21 cellular contexts compared by ENCODE assay signal in genomic region chr12:11672833-11673232, GRCh38. TPM values are rescaled to one million over a fixed set of nuclear protein-coding genes. Genes with fewer than 3 reads are reported as not detected.
A peak's percentile ranks its signal among the peaks of the same experiment; 100 is the strongest.
DNase-seq lines count a peak whose midpoint lies in the region; ATAC-seq, FAIRE-seq and TF ChIP-seq lines count a peak whose summit lies in the region.
"Had no signal": no experiment of that assay in that cellular context is flagged by ENCODE, and none has a peak within 500 bp of the region (broad histone marks: within the 10 kb centered on the region; RNA-seq: fewer than 3 reads in every experiment).

No MANE protein-coding gene starts in this region.

- TF ChIP-seq EP300 in HepG2 (IDR thresholded peaks at IDR 0.05; ENCODE audit: low read depth in 2 of 2, low read length in 2 of 2), result no peak
- no peak for TF ChIP-seq EP300 in HepG2 (CRISPR knock-in tag; IDR thresholded peaks at IDR 0.05; ENCODE audit: borderline replicate concordance)

- H2AFZ ChIP-seq in HepG2 (ENCODE audit: low read length), result no peak overlapping the region

- no peak overlapping the region for H3K4me2 ChIP-seq in HepG2 (ENCODE audit: low read depth, low read length)

- H3K9ac ChIP-seq in liver (ENCODE audit: low read depth in 1 of 2, low read length in 2 of 2) (no peak overlapping the region), HepG2 (ENCODE audit: insufficient read depth, low read depth, low read length) (no peak overlapping the region), rectal smooth muscle tissue (ENCODE audit: low read length) (no peak overlapping the region), colonic mucosa (ENCODE audit: low read depth in 2 of 2, low read length in 2 of 2) (no peak overlapping the region)

- peaks cover 0 to 2% (median 0%) of the 10 kb centered on the region in 4 donors for H3K36me3 ChIP-seq in liver (ENCODE audit: control insufficient read depth in 4 of 4, insufficient read depth in 3 of 4, low read depth in 1 of 4, low read length in 3 of 4)
- H3K36me3 ChIP-seq in HepG2 (replicated peaks in 1 of 2; ENCODE audit: control insufficient read depth in 1 of 2, insufficient read depth in 2 of 2, low read length in 2 of 2), result no peaks in the 10 kb centered on the region
- H3K36me3 ChIP-seq in heart left ventricle, result peaks cover 0 to 6% (median 0%) of the 10 kb centered on the region in 9 donors
- H3K36me3 ChIP-seq in rectal smooth muscle tissue (ENCODE audit: control insufficient read depth, insufficient read depth, low read length), result peaks cover 2% of the 10 kb centered on the region
- H3K36me3 ChIP-seq in colonic mucosa, result no peaks in the 10 kb centered on the region
- no peaks in the 10 kb centered on the region for H3K36me3 ChIP-seq in WERI-Rb-1

- whole genome bisulfite sequencing in liver, result 67% methylated on average over 7 of the region's 7 CpGs
- 68% methylated on average over 7 of the region's 7 CpGs for WGBS in HepG2 (ENCODE audit: low lambda C conversion rate)
- WGBS in heart left ventricle, 4 donors, result 36 to 52% (median 44%) methylated on average over 7 of the region's 7 CpGs

- H3K27ac ChIP-seq in liver (ENCODE audit: low read depth in 1 of 2, low read length in 2 of 2), result no peak overlapping the region
- no peak overlapping the region for H3K27ac ChIP-seq in HepG2 (ENCODE audit: extremely low read length, insufficient read depth, low read length)
- peak overlapping the region in 9 of 12 donors; percentile 5 to 70 (median 41) for H3K27ac ChIP-seq in heart left ventricle
- peak overlapping the region; percentile 20 for H3K27ac ChIP-seq in rectal smooth muscle tissue (ENCODE audit: low read depth, low read length)
- H3K27ac ChIP-seq in colonic mucosa, result no peak overlapping the region
- H3K27ac ChIP-seq in WERI-Rb-1, result no peak overlapping the region

- no peak for TF ChIP-seq POLR2A in HepG2 (IDR thresholded peaks at IDR 0.05; ENCODE audit: insufficient read depth in 1 of 2, low read depth in 2 of 2, low read length in 2 of 2)
- TF ChIP-seq POLR2A in heart left ventricle (IDR thresholded peaks at IDR 0.05), result no peak

- no peak overlapping the region for H3K4me3 ChIP-seq in liver (ENCODE audit: low read depth in 1 of 3, low read length in 3 of 3)
- no peak overlapping the region for H3K4me3 ChIP-seq in HepG2 (replicated peaks in 1 of 3; ENCODE audit: insufficient read depth in 1 of 3, low read depth in 2 of 3, low read length in 3 of 3)
- no peak overlapping the region for H3K4me3 ChIP-seq in heart left ventricle
- H3K4me3 ChIP-seq in rectal smooth muscle tissue (ENCODE audit: low read length), result peak overlapping the region; percentile 19
- no peak overlapping the region for H3K4me3 ChIP-seq in colonic mucosa
- no peak overlapping the region for H3K4me3 ChIP-seq in WERI-Rb-1 (ENCODE audit: low read depth, low read length)

- H3K9me3 ChIP-seq in liver (ENCODE audit: control insufficient read depth in 4 of 4, low read length in 3 of 4) (no peaks in the 10 kb centered on the region), HepG2 (ENCODE audit: low read length) (no peaks in the 10 kb centered on the region), heart left ventricle (no peaks in the 10 kb centered on the region), colonic mucosa (no peaks in the 10 kb centered on the region), WERI-Rb-1 (ENCODE audit: severe bottlenecking) (no peaks in the 10 kb centered on the region)

- no peak for FAIRE-seq in HepG2 (lab: Jason Lieb, UNC)

- in situ Hi-C loops in HepG2 (cut with HindIII; ENCODE audit: extremely low pct_ligation_motif_present, low pct_unique_long_range_greater_than_20kb), result no loop called here

- no peak for TF ChIP-seq RAD21 in liver (IDR thresholded peaks at IDR 0.05)
- TF ChIP-seq RAD21 in HepG2 (CRISPR knock-in tag; IDR thresholded peaks at IDR 0.05), result no peak

- no peaks in the 10 kb centered on the region for H3K27me3 ChIP-seq in liver (ENCODE audit: control insufficient read depth in 4 of 4, insufficient read depth in 4 of 4, low read length in 3 of 4)
- no peaks in the 10 kb centered on the region for H3K27me3 ChIP-seq in HepG2 (ENCODE audit: control insufficient read depth in 1 of 2, insufficient read depth in 2 of 2, low read length in 2 of 2)
- no peaks in the 10 kb centered on the region for H3K27me3 ChIP-seq in heart left ventricle
- H3K27me3 ChIP-seq in rectal smooth muscle tissue (ENCODE audit: control insufficient read depth, insufficient read depth, low read length), result no peaks in the 10 kb centered on the region
- H3K27me3 ChIP-seq in colonic mucosa, result no peaks in the 10 kb centered on the region
- H3K27me3 ChIP-seq in WERI-Rb-1 (ENCODE audit: insufficient read depth, low read depth, severe bottlenecking), result no peaks in the 10 kb centered on the region

- no TSS peak for BruUV-seq in HepG2 (replicated peaks; lab: Mats Ljungman, UMichigan)

- H3K4me1 ChIP-seq in liver (ENCODE audit: control insufficient read depth in 4 of 4, insufficient read depth in 4 of 4, low read length in 3 of 4) (peaks cover 0 to 12% (median 8%) of the 10 kb centered on the region in 4 donors), HepG2 (ENCODE audit: insufficient read depth, low read length) (peaks cover 11% of the 10 kb centered on the region; the same call in 1 of the 2 replicates), heart left ventricle (peaks cover 4 to 97% (median 84%) of the 10 kb centered on the region in 12 donors), rectal smooth muscle tissue (ENCODE audit: control insufficient read depth, insufficient read depth, low read length) (peaks cover 33% of the 10 kb centered on the region), colonic mucosa (no peaks in the 10 kb centered on the region)

- intact Hi-C loops in HepG2 (cut with micrococcal nuclease; ENCODE audit: unreplicated experiment), result no loop called here
- intact Hi-C loops in heart left ventricle (cut with DNase I), result no loop called here
- intact Hi-C loops in colonic mucosa (cut with DNase I), result no loop called here

- POLR2A ChIA-PET in HepG2 (lab: Yijun Ruan, JAX), result no interaction called here

- H3K79me2 ChIP-seq in HepG2 (ENCODE audit: insufficient read depth, low read length), result no peaks in the 10 kb centered on the region

- TF ChIP-seq CTCF in liver (IDR thresholded peaks at IDR 0.05; ENCODE audit: low read depth, low read length, missing input control) (no peak), HepG2 (CRISPR knock-in tag; IDR thresholded peaks at IDR 0.05) (no peak), heart left ventricle (IDR thresholded peaks at IDR 0.05) (no peak), colonic mucosa (IDR thresholded peaks at IDR 0.05) (no peak), WERI-Rb-1 (IDR thresholded peaks at IDR 0.05; ENCODE audit: low read depth, low read length) (no peak)

- no peak for DNase-seq in HepG2 (ENCODE audit: low spot score)
- DNase-seq in heart left ventricle, result no peak
- DNase-seq in COR-L47 (lab: John Stamatoyannopoulos, UW), result no peak
- no peak for DNase-seq in mucosa of gallbladder (ENCODE audit: low spot score)
- no peak for DNase-seq in colonic mucosa
- no peak for DNase-seq in WERI-Rb-1
- DNase-seq: activated CD8-positive, alpha-beta memory T cell treated with anti-CD3 and anti-CD28 coated beads for 24 hours; activated naive CD8-positive, alpha-beta T cell treated with anti-CD3 and anti-CD28 coated beads, Interleukin-2, amount 10 ng/mL, durations not matched to agents 7 days and 5 days; activated T-cell treated with anti-CD3 and anti-CD28 coated beads, Interleukin-2, amount 50 U/mL, for 72 hours; CD4-positive, CD25-positive, alpha-beta regulatory T cell; effector CD8-positive, alpha-beta T cell; GOT3; mesenchymal stem cell; MM.1S; NCI-H187; NCI-H226; NK-92 treated with Interleukin-12 subunit alpha and Interleukin-12 subunit beta, amount 100 ng/mL, for 24 hours; stimulated activated CD4-positive, alpha-beta T cell treated with anti-CD3 and anti-CD28 coated beads, Interleukin-15, amount 100 ng/mL, for 24 hours; stimulated activated naive CD4-positive, alpha-beta T cell had no signal

- CTCF ChIA-PET in HepG2 (lab: Yijun Ruan, JAX; ENCODE audit: low intra/inter-chr PET ratio, low total read pairs), result no interaction called here

- ATAC-seq in HepG2 (no peak), heart left ventricle (peak; percentile 47 to 80 (median 55))
- ATAC-seq: activated T-cell treated with anti-CD3 and anti-CD28 coated beads, Interleukin-2, amount 50 U/mL, for 72 hours had no signal

- no peaks in the 10 kb centered on the region for H4K20me1 ChIP-seq in HepG2 (ENCODE audit: insufficient read depth, low read length)

TF ChIP-seq in liver, 16 proteins besides CTCF, POLR2A, EP300 and RAD21 (continues in another document):
- TF ChIP-seq GABPA (IDR thresholded peaks at IDR 0.05 in 1 of 2, conservative IDR thresholded peaks at IDR 0.05 in 1 of 2) (no peak), FOXA1 (IDR thresholded peaks at IDR 0.05) (no peak)

TF ChIP-seq in HepG2, 621 proteins besides CTCF, POLR2A, EP300 and RAD21:
- no peak for TF ChIP-seq ZSCAN30 (CRISPR knock-in tag; IDR thresholded peaks at IDR 0.05)
- TF ChIP-seq MZF1 (CRISPR knock-in tag; IDR thresholded peaks at IDR 0.05; ENCODE audit: borderline replicate concordance), result no peak
TF ChIP-seq in HepG2: peak in this region for 0.

RNA-seq across cellular contexts. Expression of gene ETV6, which starts 23.4 kb away (rescaled TPM):
- total RNA-seq in liver, result 1 to 10 TPM; 4.4 to 6.2 TPM
- 1 to 10 TPM; 2.0 to 2.6 TPM for polyA plus RNA-seq in liver
- 2.2 and 2.8 TPM in 2 replicates for total RNA-seq in HepG2 (2016; rRNA removed; fragmentation: Illumina TruSeq; extraction: Trizol)
- 1.0 and 1.2 TPM in 2 replicates for total RNA-seq in HepG2 (2016; cell fraction: cytosol; rRNA removed; fragmentation: Illumina TruSeq; extraction: Trizol; ENCODE audit: low read depth)
- 1.8 and 2.5 TPM in 2 replicates for total RNA-seq in HepG2 (2016; cell fraction: insoluble cytoplasmic fraction; rRNA removed; fragmentation: Illumina TruSeq; extraction: Trizol)
- 2.9 and 3.4 TPM in 2 replicates for total RNA-seq in HepG2 (2016; cell fraction: membrane; rRNA removed; fragmentation: Illumina TruSeq; extraction: Trizol)
- 3.9 and 4.2 TPM in 2 replicates for total RNA-seq in HepG2 (2016; cell fraction: nucleus; rRNA removed; fragmentation: Illumina TruSeq; extraction: Trizol)
- 3.0 and 3.3 TPM in 2 replicates for polyA plus RNA-seq in HepG2 (2011; rRNA removed)
- 1.9 and 2.1 TPM in 2 replicates for polyA plus RNA-seq in HepG2 (2011; cell fraction: cytosol; rRNA removed)
- polyA plus RNA-seq in HepG2 (2011; cell fraction: nucleus; rRNA removed), result 3.5 and 4.3 TPM in 2 replicates
- polyA plus RNA-seq in HepG2 (2012), result 1.8 and 2.6 TPM in 2 replicates
- polyA plus RNA-seq in HepG2 (2016; cell fraction: cytosol; fragmentation: Illumina TruSeq; extraction: Trizol; ENCODE audit: low read depth), result 1.1 and 1.2 TPM in 2 replicates
- 2.7 and 3.6 TPM in 2 replicates for polyA plus RNA-seq in HepG2 (2016; cell fraction: insoluble cytoplasmic fraction; fragmentation: Illumina TruSeq; extraction: Trizol; ENCODE audit: low read depth)
- 2.5 and 3.2 TPM in 2 replicates for polyA plus RNA-seq in HepG2 (2016; cell fraction: membrane; fragmentation: Illumina TruSeq; extraction: Trizol; ENCODE audit: low read depth)
- polyA plus RNA-seq in HepG2 (2016; cell fraction: nucleus; fragmentation: Illumina TruSeq; extraction: Trizol; ENCODE audit: insufficient read depth, low read depth), result 4.6 and 5.1 TPM in 2 replicates
- 7.0 and 9.1 TPM in 2 replicates for polyA minus RNA-seq in HepG2 (2011; rRNA and poly(A)+ RNA removed; ENCODE audit: low replicate concordance)
- 3.4 and 4.0 TPM in 2 replicates for polyA minus RNA-seq in HepG2 (2011; cell fraction: cytosol; rRNA and poly(A)+ RNA removed)
- polyA minus RNA-seq in HepG2 (2011; cell fraction: nucleus; rRNA and poly(A)+ RNA removed), result 8.1 and 12.8 TPM in 2 replicates
- total RNA-seq in heart left ventricle, result 10 to 100 TPM in 8 of 9 donors, 1 to 10 TPM in 1; 7.1 to 37.3 (median 14.4) TPM
- 1 to 10 TPM; 3.9 to 4.3 TPM for polyA plus RNA-seq in heart left ventricle
- 54.5 TPM for total RNA-seq in mucosa of gallbladder
- total RNA-seq in colonic mucosa, result 10 to 100 TPM; 49.2 to 73.1 TPM

Comparison
In these comparisons a context has a peak if more than half of its experiments do, and no peak if none do; other contexts are left out.
1. H3K27ac ChIP-seq: peak in heart left ventricle (9 of 12) and rectal smooth muscle tissue (single experiment); none in liver (0 of 2), HepG2 (single experiment), colonic mucosa (single experiment) and WERI-Rb-1 (single experiment).